Comparison of ENCODE assay signal across 15 cellular contexts in the genomic region with DNA sequence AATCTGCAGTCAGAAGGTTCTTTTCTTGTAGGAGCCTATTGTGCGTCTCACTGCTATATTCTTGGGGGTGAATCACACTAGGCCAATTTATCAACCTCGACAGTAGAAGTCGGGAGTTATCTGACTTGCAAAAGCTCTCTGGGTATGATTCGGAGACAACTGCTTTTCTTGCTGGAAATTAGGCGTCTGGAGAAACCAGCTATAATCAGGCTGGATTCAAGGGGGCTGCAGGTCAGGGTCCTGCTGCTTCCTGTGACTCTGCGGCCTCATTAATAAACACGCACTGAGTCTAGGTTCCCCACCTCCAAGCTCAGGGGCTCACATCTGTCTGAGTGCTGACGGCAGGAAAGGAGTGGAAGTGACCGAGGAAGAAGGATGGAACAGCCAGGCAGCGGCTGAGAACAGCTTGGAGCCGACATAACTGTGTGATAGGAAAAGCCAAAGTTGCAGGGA.
DNase-seq lines count a peak whose midpoint lies in the region; TF ChIP-seq lines count a peak whose summit lies in the region.
"Had no signal": no experiment of that assay in that cellular context is flagged by ENCODE, and none has a peak within 500 bp of the region (broad histone marks: within the 10 kb centered on the region; RNA-seq: fewer than 3 reads in every experiment).

No MANE protein-coding gene starts in this region.

- DNase-seq in GM04504 (ENCODE audit: low read depth) (peak; percentile 24), ascending aorta (ENCODE audit: low spot score in 2 of 2) (no peak), hepatocyte (ENCODE audit: low spot score) (no peak), pulmonary artery endothelial cell (ENCODE audit: low read depth, low spot score) (peak; percentile 41), H4 (ENCODE audit: low spot score) (no peak), medulla oblongata (ENCODE audit: extremely low spot score) (no peak), hypothalamus (lab: John Stamatoyannopoulos, UW) (no peak), GM20000 (ENCODE audit: low spot score) (no peak)
- DNase-seq: activated CD4-positive, CD25-positive, alpha-beta regulatory T cell treated with anti-CD3 and anti-CD28 coated beads, Interleukin-2, amount 50 U/mL, for 72 hours; amniotic stem cell; CD4-positive, alpha-beta T cell; glutamatergic neuron; mesendoderm; NCI-H2171; SW 1271 had no signal

- no peaks in the 10 kb centered on the region for H3K9me2 ChIP-seq in hepatocyte (replicated peaks; ENCODE audit: insufficient read depth)

- H3K79me2 ChIP-seq in hepatocyte, result no peaks in the 10 kb centered on the region

- H3K4me3 ChIP-seq in ascending aorta (peak overlapping the region; percentile 5 to 36), hepatocyte (no peak overlapping the region)

- TF ChIP-seq CTCF in ascending aorta (IDR thresholded peaks at IDR 0.05) (no peak), hepatocyte (IDR thresholded peaks at IDR 0.05; ENCODE audit: poor library complexity) (no peak), GM20000 (IDR thresholded peaks at IDR 0.05; ENCODE audit: extremely low read depth, missing control alignments) (no peak)

- H3K4me1 ChIP-seq in ascending aorta, result peaks cover 0 to 7% of the 10 kb centered on the region in 2 donors
- peaks cover 9% of the 10 kb centered on the region for H3K4me1 ChIP-seq in hepatocyte (ENCODE audit: insufficient read depth)

- H3K27ac ChIP-seq in ascending aorta (no peak overlapping the region), hepatocyte (no peak overlapping the region)

- intact Hi-C loops in ascending aorta (cut with DNase I), result no loop called here

- peak overlapping the region; percentile 28 for H3K4me2 ChIP-seq in hepatocyte

- H3K27me3 ChIP-seq in ascending aorta, result no peaks in the 10 kb centered on the region
- H3K27me3 ChIP-seq in hepatocyte, result no peaks in the 10 kb centered on the region

- no peak overlapping the region for H2AFZ ChIP-seq in hepatocyte

- WGBS in hepatocyte (ENCODE audit: low lambda C conversion rate, missing lambda C conversion rate), result 35% methylated on average over 11 of the region's 11 CpGs

- no peaks in the 10 kb centered on the region for H3K36me3 ChIP-seq in ascending aorta
- no peaks in the 10 kb centered on the region for H3K36me3 ChIP-seq in hepatocyte (replicated peaks; ENCODE audit: insufficient read depth, low read depth)

- no peaks in the 10 kb centered on the region for H3K9me3 ChIP-seq in ascending aorta
- H3K9me3 ChIP-seq in hepatocyte (ENCODE audit: low read depth), result no peaks in the 10 kb centered on the region

- H4K20me1 ChIP-seq in hepatocyte (ENCODE audit: insufficient read depth, poor library complexity, severe bottlenecking), result no peaks in the 10 kb centered on the region

Comparison
In these comparisons a context has a peak if more than half of its experiments do, and no peak if none do; other contexts are left out.
1. DNase-seq: peak in GM04504 (single experiment) and pulmonary artery endothelial cell (single experiment); none in ascending aorta (0 of 2), hepatocyte (single experiment), H4 (single experiment), medulla oblongata (single experiment), hypothalamus (0 of 51) and GM20000 (single experiment).